17 cellular contexts compared by ENCODE assay signal in the genomic region with DNA sequence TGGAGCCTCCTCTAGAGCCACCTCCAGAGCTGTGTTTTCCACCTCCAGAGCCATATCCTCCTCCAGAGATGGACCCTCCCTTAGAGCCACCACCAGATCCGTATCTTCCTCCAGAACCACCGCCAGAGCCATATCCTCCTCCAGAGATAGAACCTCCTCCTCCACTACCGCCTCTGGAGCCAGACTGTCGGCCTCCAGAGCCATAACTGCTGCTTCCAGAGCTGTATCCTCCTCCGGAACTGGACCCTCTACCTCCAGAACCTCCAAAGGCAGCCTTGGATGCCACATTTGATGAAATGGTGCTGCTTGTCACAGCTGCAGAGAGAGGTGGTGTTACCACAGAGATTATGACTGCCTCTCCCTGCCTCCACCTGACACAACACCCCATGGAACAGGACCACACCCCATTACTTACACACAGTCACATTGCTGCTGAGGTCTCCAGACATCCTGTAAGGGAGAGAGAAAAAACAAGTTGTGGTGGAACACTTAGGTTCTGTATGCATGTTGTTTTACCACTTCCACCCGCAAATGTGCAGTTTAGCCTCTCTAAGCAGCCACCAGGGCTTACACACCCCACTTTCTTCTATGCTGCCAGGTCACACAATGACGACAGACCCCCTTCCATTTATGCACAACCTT. TPM values are rescaled to one million over a fixed set of nuclear protein-coding genes. Genes with fewer than 3 reads are reported as not detected.
DNase-seq lines count a peak whose midpoint lies in the region; ATAC-seq, FAIRE-seq and TF ChIP-seq lines count a peak whose summit lies in the region.
"Had no signal": no experiment of that assay in that cellular context is flagged by ENCODE, and none has a peak within 500 bp of the region (broad histone marks: within the 10 kb centered on the region; RNA-seq: fewer than 3 reads in every experiment).

No MANE protein-coding gene starts in this region.

- intact Hi-C loops in activated CD4-positive, alpha-beta T cell treated with anti-CD3 and anti-CD28 coated beads for 36 hours (cut with DNase I, micrococcal nuclease), result no loop called here
- intact Hi-C loops in colonic mucosa (cut with DNase I), result no loop called here

- no peak overlapping the region for H3K4me3 Mint-ChIP-seq in activated CD4-positive, alpha-beta T cell treated with anti-CD3 and anti-CD28 coated beads for 36 hours
- H3K4me3 Mint-ChIP-seq: WTC11 had no signal

- H3K9ac ChIP-seq in colonic mucosa (ENCODE audit: low read depth in 2 of 2, low read length in 2 of 2), result no peak overlapping the region

- H3K27me3 ChIP-seq in colonic mucosa (no peaks in the 10 kb centered on the region), small intestine (ENCODE audit: control insufficient read depth in 2 of 2, insufficient read depth in 2 of 2, low read length in 2 of 2) (no peaks in the 10 kb centered on the region)
- H3K27me3 ChIP-seq: tibial nerve had no signal

- H3K27ac ChIP-seq in colonic mucosa, result no peak overlapping the region
- H3K27ac ChIP-seq in small intestine (ENCODE audit: low read depth in 1 of 2, low read length in 1 of 2), result peak overlapping the region; percentile 71 to 94
- H3K27ac ChIP-seq: prostate gland, tibial nerve had no signal

- peak; percentile 92 for ATAC-seq in activated CD4-positive, alpha-beta T cell treated with anti-CD3 and anti-CD28 coated beads for 36 hours
- no peak for ATAC-seq in GM21360 (IDR thresholded peaks at IDR 0.05; ENCODE audit: unreplicated experiment)
- ATAC-seq: WTC11 had no signal

- no peak for FAIRE-seq in small intestine (lab: Jason Lieb, UNC)

- H3K4me1 Mint-ChIP-seq in activated CD4-positive, alpha-beta T cell treated with anti-CD3 and anti-CD28 coated beads for 36 hours, result peaks cover 82% of the 10 kb centered on the region
- H3K4me1 Mint-ChIP-seq: WTC11 had no signal

- DNase-seq in activated CD4-positive, alpha-beta T cell treated with anti-CD3 and anti-CD28 coated beads for 36 hours, result peak; percentile 58
- DNase-seq in activated CD4-positive, alpha-beta T cell treated with anti-CD3 and anti-CD28 coated beads for 1 hour, result no peak
- DNase-seq in T-helper 9 cell (peak; percentile 9), colonic mucosa (peak; percentile 18), small intestine (peak; percentile 81), SHP77 treated with DMSO at 0.1 percent for 48 hours (lab: John Stamatoyannopoulos, UW) (no peak), nucleus accumbens (lab: John Stamatoyannopoulos, UW) (no peak)
- DNase-seq: NCI-H1105, NCI-H69, SIG-M5 had no signal

- peaks cover 2% of the 10 kb centered on the region for H3K4me1 ChIP-seq in colonic mucosa
- H3K4me1 ChIP-seq in small intestine (ENCODE audit: control insufficient read depth in 2 of 2, insufficient read depth in 1 of 2, low read depth in 1 of 2, low read length in 1 of 2), result peaks cover 0 to 4% of the 10 kb centered on the region in 2 donors
- H3K4me1 ChIP-seq: prostate gland, tibial nerve had no signal

- CTCF ChIA-PET in activated CD4-positive, alpha-beta T cell treated with anti-CD3 and anti-CD28 coated beads for 36 hours (lab: Charles Lee), result interaction anchor here (0.6 kb wide), 1 partner anchor 66 kb away, joined by 3 read pairs; no protein-coding TSS in a partner anchor

- H3K4me3 ChIP-seq in colonic mucosa, result no peak overlapping the region
- no peak overlapping the region for H3K4me3 ChIP-seq in small intestine (ENCODE audit: low read depth in 1 of 2, low read length in 2 of 2)
- H3K4me3 ChIP-seq: prostate gland, tibial nerve had no signal

- no peaks in the 10 kb centered on the region for H3K27me3 Mint-ChIP-seq in activated CD4-positive, alpha-beta T cell treated with anti-CD3 and anti-CD28 coated beads for 36 hours

- 67 to 76% (median 69%) methylated on average over 7 of the region's 7 CpGs for WGBS in small intestine, 3 donors

- no peak for TF ChIP-seq CTCF in colonic mucosa (IDR thresholded peaks at IDR 0.05)

- H3K9me3 Mint-ChIP-seq in activated CD4-positive, alpha-beta T cell treated with anti-CD3 and anti-CD28 coated beads for 36 hours (ENCODE audit: low read depth), result no peaks in the 10 kb centered on the region
- H3K9me3 Mint-ChIP-seq: WTC11 had no signal

- H3K9me3 ChIP-seq in colonic mucosa, result no peaks in the 10 kb centered on the region
- no peaks in the 10 kb centered on the region for H3K9me3 ChIP-seq in small intestine (ENCODE audit: control insufficient read depth, low read depth)
- H3K9me3 ChIP-seq: prostate gland, tibial nerve had no signal

- H3K36me3 Mint-ChIP-seq in activated CD4-positive, alpha-beta T cell treated with anti-CD3 and anti-CD28 coated beads for 36 hours (ENCODE audit: low read depth), result no peaks in the 10 kb centered on the region
- H3K36me3 Mint-ChIP-seq: WTC11 had no signal

- POLR2A ChIA-PET in activated CD4-positive, alpha-beta T cell treated with anti-CD3 and anti-CD28 coated beads for 36 hours (lab: Charles Lee), result no interaction called here

- H3K36me3 ChIP-seq in colonic mucosa (no peaks in the 10 kb centered on the region), small intestine (ENCODE audit: control insufficient read depth in 2 of 2, insufficient read depth in 2 of 2, low read length in 2 of 2) (no peaks in the 10 kb centered on the region)
- H3K36me3 ChIP-seq: prostate gland, tibial nerve had no signal

- H3K27ac Mint-ChIP-seq in activated CD4-positive, alpha-beta T cell treated with anti-CD3 and anti-CD28 coated beads for 36 hours, result peak overlapping the region; percentile 74
- H3K27ac Mint-ChIP-seq: WTC11 had no signal

RNA-seq across cellular contexts. Expression of a gene that starts 6.8 kb away (rescaled TPM):
- total RNA-seq in activated CD4-positive, alpha-beta T cell treated with anti-CD3 and anti-CD28 coated beads for 36 hours, result not detected
- not detected for total RNA-seq in colonic mucosa
- polyA plus RNA-seq in small intestine, result 1 to 10 TPM; 1.1 to 2.2 (median 1.1) TPM
- total RNA-seq: A172, HT-29, mesenteric fat pad, tibial nerve, WTC11 had no signal

RNA-seq across cellular contexts. Expression of a gene that starts 26.9 kb away (rescaled TPM):
- 1 to 10 TPM; 1.7 to 1.9 TPM for total RNA-seq in activated CD4-positive, alpha-beta T cell treated with anti-CD3 and anti-CD28 coated beads for 36 hours
- not detected for total RNA-seq in colonic mucosa
- polyA plus RNA-seq in small intestine, result 1 to 10 TPM in 2 of 3 donors, under 1 TPM in 1; 0.84 to 2.2 (median 1.4) TPM
- total RNA-seq: A172, HT-29, mesenteric fat pad, prostate gland, tibial nerve, WTC11 had no signal

RNA-seq across cellular contexts. Expression of a gene that starts 35.0 kb away (rescaled TPM):
- total RNA-seq in activated CD4-positive, alpha-beta T cell treated with anti-CD3 and anti-CD28 coated beads for 36 hours, result not detected
- 1 to 10 TPM in 1 of 2 donors, not detected in 1; 1.2 TPM for total RNA-seq in colonic mucosa
- polyA plus RNA-seq in small intestine, result not detected
- total RNA-seq: A172, HT-29, mesenteric fat pad, tibial nerve, WTC11 had no signal

RNA-seq across cellular contexts. Expression of a gene that starts 44.0 kb away (rescaled TPM):
- total RNA-seq in activated CD4-positive, alpha-beta T cell treated with anti-CD3 and anti-CD28 coated beads for 36 hours, result 1 to 10 TPM; 3.2 TPM
- under 1 TPM in 1 of 2 donors, not detected in 1; 0.25 TPM for total RNA-seq in colonic mucosa
- 10 to 100 TPM in 1 of 3 donors, 1 to 10 TPM in 2; 3.2 to 24.6 (median 9.8) TPM for polyA plus RNA-seq in small intestine
- total RNA-seq: A172, HT-29, mesenteric fat pad, tibial nerve, WTC11 had no signal

RNA-seq across cellular contexts. Expression of a gene that starts 58.1 kb away (rescaled TPM):
- not detected for total RNA-seq in activated CD4-positive, alpha-beta T cell treated with anti-CD3 and anti-CD28 coated beads for 36 hours
- total RNA-seq in colonic mucosa, result not detected
- under 1 TPM in 1 of 3 donors, not detected in 2; 0.01 TPM for polyA plus RNA-seq in small intestine
- total RNA-seq: A172, HT-29, mesenteric fat pad, tibial nerve, WTC11 had no signal

Comparison
In these comparisons a context has a peak if more than half of its experiments do, and no peak if none do; other contexts are left out.
1. DNase-seq: peak in activated CD4-positive, alpha-beta T cell treated with anti-CD3 and anti-CD28 coated beads for 36 hours (single experiment), T-helper 9 cell (single experiment), colonic mucosa (single experiment) and small intestine (single experiment); none in activated CD4-positive, alpha-beta T cell treated with anti-CD3 and anti-CD28 coated beads for 1 hour (single experiment), SHP77 treated with DMSO at 0.1 percent for 48 hours (single experiment) and nucleus accumbens (0 of 56).